Comparison of ENCODE assay signal across 15 cellular contexts in the genomic region with DNA sequence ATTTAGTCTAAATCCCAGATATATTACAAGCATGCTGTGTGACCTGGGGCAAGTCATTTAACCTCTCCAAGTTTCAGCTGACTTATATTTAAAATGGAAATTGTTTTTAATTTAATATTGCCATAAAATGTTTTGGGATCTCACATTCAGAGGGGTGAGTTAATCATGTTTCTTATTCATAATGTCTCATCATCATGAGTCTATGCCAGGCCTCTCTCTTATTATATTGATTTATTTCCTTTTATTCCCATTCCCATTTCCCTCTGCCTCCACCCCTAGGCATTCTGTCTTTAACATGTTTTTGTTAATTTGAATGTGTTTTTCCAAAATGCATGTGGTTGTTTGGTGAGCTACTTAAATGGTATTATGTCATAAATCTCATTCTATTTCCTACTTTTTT. TPM values are rescaled to one million over a fixed set of nuclear protein-coding genes. Genes with fewer than 3 reads are reported as not detected.
DNase-seq lines count a peak whose midpoint lies in the region; ATAC-seq and TF ChIP-seq lines count a peak whose summit lies in the region.
"Had no signal": no experiment of that assay in that cellular context is flagged by ENCODE, and none has a peak within 500 bp of the region (broad histone marks: within the 10 kb centered on the region; RNA-seq: fewer than 3 reads in every experiment).

No MANE protein-coding gene starts in this region.

- CTCF ChIA-PET in activated CD8-positive, alpha-beta T cell treated with anti-CD3 and anti-CD28 coated beads, Interleukin-2, amount 10 ng/mL, durations not matched to agents 7 days and 5 days (lab: Charles Lee): no interaction called here

- no peaks in the 10 kb centered on the region for H3K27me3 ChIP-seq in ACC112 (ENCODE audit: insufficient read depth, low read length)

- ATAC-seq in activated CD8-positive, alpha-beta T cell treated with anti-CD3 and anti-CD28 coated beads, Interleukin-2, amount 10 ng/mL, durations not matched to agents 7 days and 5 days: no peak

- H3K4me1 ChIP-seq in ACC112 (ENCODE audit: control insufficient read depth, insufficient read depth, low read length, unreplicated experiment): peaks cover 35% of the 10 kb centered on the region

- H3K4me3 ChIP-seq in ACC112 (ENCODE audit: low read depth, low read length): no peak overlapping the region
- H3K4me3 ChIP-seq in fibroblast of mammary gland (ENCODE audit: control insufficient read depth, low read depth, low read length): no peak overlapping the region
- H3K4me3 ChIP-seq: BLaER1 treated with 17β-estradiol and CSF1 and Interleukin-3, amounts not matched to agents 10 nM and 100 nM had no signal

- H3K79me2 ChIP-seq in ACC112 (ENCODE audit: control insufficient read depth, insufficient read depth, low read length, unreplicated experiment): no peaks in the 10 kb centered on the region

- H3K4me1 Mint-ChIP-seq in activated CD8-positive, alpha-beta T cell treated with anti-CD3 and anti-CD28 coated beads, Interleukin-2, amount 10 ng/mL, durations not matched to agents 7 days and 5 days (ENCODE audit: low read depth): peaks cover 9% of the 10 kb centered on the region

- no peaks in the 10 kb centered on the region for H3K36me3 Mint-ChIP-seq in activated CD8-positive, alpha-beta T cell treated with anti-CD3 and anti-CD28 coated beads, Interleukin-2, amount 10 ng/mL, durations not matched to agents 7 days and 5 days (ENCODE audit: low read depth)

- no peak for TF ChIP-seq CTCF in fibroblast of mammary gland (conservative IDR thresholded peaks at IDR 0.05; ENCODE audit: control insufficient read depth, insufficient read depth, low read depth, low read length)

- POLR2A ChIA-PET in activated CD8-positive, alpha-beta T cell treated with anti-CD3 and anti-CD28 coated beads, Interleukin-2, amount 10 ng/mL, durations not matched to agents 7 days and 5 days (lab: Charles Lee): no interaction called here

- H2AFZ ChIP-seq in ACC112 (ENCODE audit: low read length, unreplicated experiment): no peak overlapping the region

- peak overlapping the region; percentile 56 for H3K27ac ChIP-seq in ACC112 (ENCODE audit: low read depth, low read length)
- H3K27ac ChIP-seq: 22Rv1; BLaER1 treated with 17β-estradiol and CSF1 and Interleukin-3, amounts not matched to agents 10 nM and 100 nM had no signal

- H3K36me3 ChIP-seq in ACC112 (ENCODE audit: insufficient read depth, low read length): no peaks in the 10 kb centered on the region
- H3K36me3 ChIP-seq: BLaER1 treated with 17β-estradiol and CSF1 and Interleukin-3, amounts not matched to agents 10 nM and 100 nM had no signal

- peaks cover 60% of the 10 kb centered on the region for H3K27me3 Mint-ChIP-seq in activated CD8-positive, alpha-beta T cell treated with anti-CD3 and anti-CD28 coated beads, Interleukin-2, amount 10 ng/mL, durations not matched to agents 7 days and 5 days (ENCODE audit: low read depth)

- peak; percentile 55 for DNase-seq in HCEC 1CT
- DNase-seq in RKO (ENCODE audit: low spot score): peak; percentile 11
- DNase-seq in fibroblast of mammary gland (ENCODE audit: low read depth): peak; percentile 43
- DNase-seq in activated CD8-positive, alpha-beta T cell treated with anti-CD3 and anti-CD28 coated beads, Interleukin-2, amount 10 ng/mL, durations not matched to agents 7 days and 5 days: no peak
- no peak for DNase-seq in dedifferentiated amniotic fluid mesenchymal stem cell (ENCODE audit: extremely low spot score)
- no peak for DNase-seq in iPS-NIHi11 (ENCODE audit: low spot score)
- DNase-seq in NCI-H345 (lab: John Stamatoyannopoulos, UW): no peak
- DNase-seq: Calu3; CD4-positive, alpha-beta T cell; DMS79 had no signal

- no peaks in the 10 kb centered on the region for H3K9me3 Mint-ChIP-seq in activated CD8-positive, alpha-beta T cell treated with anti-CD3 and anti-CD28 coated beads, Interleukin-2, amount 10 ng/mL, durations not matched to agents 7 days and 5 days (ENCODE audit: insufficient read depth)
- H3K9me3 Mint-ChIP-seq: CD4-positive, alpha-beta T cell had no signal

- no peak overlapping the region for H3K4me3 Mint-ChIP-seq in activated CD8-positive, alpha-beta T cell treated with anti-CD3 and anti-CD28 coated beads, Interleukin-2, amount 10 ng/mL, durations not matched to agents 7 days and 5 days
- H3K4me3 Mint-ChIP-seq: CD4-positive, alpha-beta T cell had no signal

- H3K27ac Mint-ChIP-seq in activated CD8-positive, alpha-beta T cell treated with anti-CD3 and anti-CD28 coated beads, Interleukin-2, amount 10 ng/mL, durations not matched to agents 7 days and 5 days: no peak overlapping the region
- H3K27ac Mint-ChIP-seq: CD4-positive, alpha-beta T cell had no signal

RNA-seq across cellular contexts. Expression of gene TTC1, which starts 39.0 kb away (rescaled TPM):
- 10 to 100 TPM; 50.1 to 51.6 TPM for total RNA-seq in activated CD8-positive, alpha-beta T cell treated with anti-CD3 and anti-CD28 coated beads, Interleukin-2, amount 10 ng/mL, durations not matched to agents 7 days and 5 days

RNA-seq across cellular contexts. Expression of gene ADRA1B, which starts 53.7 kb away (rescaled TPM):
- total RNA-seq in activated CD8-positive, alpha-beta T cell treated with anti-CD3 and anti-CD28 coated beads, Interleukin-2, amount 10 ng/mL, durations not matched to agents 7 days and 5 days: not detected
- total RNA-seq: A673; CD4-positive, alpha-beta T cell; H4 had no signal

Comparison
In these comparisons a context has a peak if more than half of its experiments do, and no peak if none do; other contexts are left out.
1. DNase-seq: peak in HCEC 1CT (single experiment), RKO (single experiment) and fibroblast of mammary gland (single experiment); none in activated CD8-positive, alpha-beta T cell treated with anti-CD3 and anti-CD28 coated beads, Interleukin-2, amount 10 ng/mL, durations not matched to agents 7 days and 5 days (single experiment), dedifferentiated amniotic fluid mesenchymal stem cell (single experiment), iPS-NIHi11 (single experiment) and NCI-H345 (single experiment).